2 cellular contexts compared by ENCODE assay signal in the genomic region with DNA sequence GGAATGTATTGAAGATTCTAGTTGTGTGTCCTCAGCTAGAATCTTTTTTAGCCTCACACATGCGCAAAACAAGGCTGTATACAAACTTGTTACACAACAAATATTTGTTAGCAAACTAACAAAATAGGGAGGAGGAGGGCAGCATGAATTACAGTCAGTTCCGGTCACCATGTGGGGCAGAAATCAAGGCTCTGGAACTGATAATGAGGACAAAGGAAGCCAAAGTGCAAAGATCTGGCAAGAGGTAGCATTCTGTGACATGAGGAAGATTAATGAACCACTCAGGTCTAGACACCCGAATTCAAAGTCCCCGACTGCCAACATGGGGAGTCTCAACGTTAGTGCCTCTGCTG.
A peak's percentile ranks its signal among the peaks of the same experiment; 100 is the strongest.
TF ChIP-seq lines count a peak whose summit lies in the region.

No MANE protein-coding gene starts in this region.

TF ChIP-seq in K562, 482 proteins besides CTCF, POLR2A, EP300 and RAD21:
- TF ChIP-seq DDX20 (tag; IDR thresholded peaks at IDR 0.05; ENCODE audit: low read depth) (no peak), MYC (IDR thresholded peaks at IDR 0.05; ENCODE audit: low read depth, low read length) (no peak), MYC (CRISPR knock-in tag; IDR thresholded peaks at IDR 0.05; ENCODE audit: borderline replicate concordance, low read depth) (no peak), ETV1 (tag; conservative IDR thresholded peaks at IDR 0.05; ENCODE audit: low read depth) (peak; percentile 27; the same call in 1 of the 2 replicates), CREB3L1 (IDR thresholded peaks at IDR 0.05; ENCODE audit: borderline replicate concordance, low read depth) (no peak), SP2 (IDR thresholded peaks at IDR 0.05; ENCODE audit: extremely low read depth, low read depth, low read length, poor library complexity, severe bottlenecking) (no peak), HNRNPLL (IDR thresholded peaks at IDR 0.05; ENCODE audit: low read depth, low read length, poor library complexity, severe bottlenecking) (no peak), OTX1 (CRISPR knock-in tag; IDR thresholded peaks at IDR 0.05) (no peak), MEIS2 (IDR thresholded peaks at IDR 0.05; ENCODE audit: partially characterized antibody) (peak; percentile 71), ZBTB33 (CRISPR knock-in tag; IDR thresholded peaks at IDR 0.05) (no peak), PBX2 (CRISPR knock-in tag; IDR thresholded peaks at IDR 0.05; ENCODE audit: low read depth) (no peak), PBX2 (tag; conservative IDR thresholded peaks at IDR 0.05; ENCODE audit: low read depth) (peak; percentile 73)
- TF ChIP-seq, protein P1, sequence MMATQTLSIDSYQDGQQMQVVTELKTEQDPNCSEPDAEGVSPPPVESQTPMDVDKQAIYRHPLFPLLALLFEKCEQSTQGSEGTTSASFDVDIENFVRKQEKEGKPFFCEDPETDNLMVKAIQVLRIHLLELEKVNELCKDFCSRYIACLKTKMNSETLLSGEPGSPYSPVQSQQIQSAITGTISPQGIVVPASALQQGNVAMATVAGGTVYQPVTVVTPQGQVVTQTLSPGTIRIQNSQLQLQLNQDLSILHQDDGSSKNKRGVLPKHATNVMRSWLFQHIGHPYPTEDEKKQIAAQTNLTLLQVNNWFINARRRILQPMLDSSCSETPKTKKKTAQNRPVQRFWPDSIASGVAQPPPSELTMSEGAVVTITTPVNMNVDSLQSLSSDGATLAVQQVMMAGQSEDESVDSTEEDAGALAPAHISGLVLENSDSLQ (IDR thresholded peaks at IDR 0.05) = peak; percentile 28; the same call in 1 of the 2 replicates

TF ChIP-seq in SK-N-SH treated with all-trans-retinoic acid at 6 μM for 48 hours, 23 proteins besides CTCF, POLR2A, EP300 and RAD21:
- TF ChIP-seq BACH2 (CRISPR knock-in tag; IDR thresholded peaks at IDR 0.05; ENCODE audit: borderline replicate concordance) (no peak), ZNF70 (CRISPR knock-in tag; IDR thresholded peaks at IDR 0.05) (no peak)
